Comparison of ENCODE assay signal across 22 cellular contexts in genomic region chr10:76242956-76243355, GRCh38.
"Had no signal": no experiment of that assay in that cellular context is flagged by ENCODE, and none has a peak within 500 bp of the region (broad histone marks: within the 10 kb centered on the region; RNA-seq: fewer than 3 reads in every experiment).

No MANE protein-coding gene starts in this region.

- H3K4me3 Mint-ChIP-seq: activated B cell treated with CpG ODN at 0.5 μM for 24 hours; activated CD8-positive, alpha-beta T cell treated with anti-CD3 and anti-CD28 coated beads for 36 hours; activated naive CD4-positive, alpha-beta T cell treated with anti-CD3 and anti-CD28 coated beads for 36 hours; activated naive CD8-positive, alpha-beta T cell treated with anti-CD3 and anti-CD28 coated beads, Interleukin-2, amount 50 U/mL, for 24 hours; brain; effector memory CD8-positive, alpha-beta T cell; nephron; stimulated activated memory B cell treated with anti-CD40 and anti-IgM and Interleukin-4, amounts not matched to agents 10 μg/mL and 1 μg/mL and 100 μg/mL, for 72 hours had no signal

- H3K36me3 Mint-ChIP-seq: brain; stimulated activated memory B cell treated with anti-CD40 and anti-IgM and Interleukin-4, amounts not matched to agents 10 μg/mL and 1 μg/mL and 100 μg/mL, for 72 hours had no signal

- H3K27ac ChIP-seq: hepatocyte, lower lobe of right lung, sigmoid colon, tibial nerve, uterus had no signal

- H3K4me1 ChIP-seq: lower lobe of right lung, spleen, tibial nerve, uterus had no signal

- H3K27me3 ChIP-seq: hepatocyte, sigmoid colon, spleen, tibial nerve, uterus had no signal

- DNase-seq: activated B cell treated with CpG ODN at 0.5 μM for 24 hours; activated CD4-positive, alpha-beta T cell treated with anti-CD3 and anti-CD28 coated beads for 48 hours; activated CD8-positive, alpha-beta T cell treated with anti-CD3 and anti-CD28 coated beads for 36 hours; activated naive CD4-positive, alpha-beta T cell treated with anti-CD3 and anti-CD28 coated beads for 36 hours; activated naive CD8-positive, alpha-beta T cell treated with anti-CD3 and anti-CD28 coated beads, Interleukin-2, amount 50 U/mL, for 24 hours; activated T-cell treated with anti-CD3 and anti-CD28 coated beads, Interleukin-2, amount 50 U/mL, for 1 hour; anterior cingulate cortex; effector memory CD8-positive, alpha-beta T cell; lower lobe of right lung; midbrain; occipital lobe; posterior cingulate gyrus; sigmoid colon; spleen; stimulated activated CD4-positive, alpha-beta T cell treated with anti-CD3 and anti-CD28 coated beads, Interleukin-4, amount 100 ng/mL, for 4 hours; uterus had no signal

- H3K27me3 Mint-ChIP-seq: activated B cell treated with CpG ODN at 0.5 μM for 24 hours; activated CD8-positive, alpha-beta T cell treated with anti-CD3 and anti-CD28 coated beads for 36 hours; activated naive CD8-positive, alpha-beta T cell treated with anti-CD3 and anti-CD28 coated beads, Interleukin-2, amount 50 U/mL, for 24 hours; effector memory CD8-positive, alpha-beta T cell; stimulated activated memory B cell treated with anti-CD40 and anti-IgM and Interleukin-4, amounts not matched to agents 10 μg/mL and 1 μg/mL and 100 μg/mL, for 72 hours had no signal

- H3K4me1 Mint-ChIP-seq: activated B cell treated with CpG ODN at 0.5 μM for 24 hours; activated naive CD8-positive, alpha-beta T cell treated with anti-CD3 and anti-CD28 coated beads, Interleukin-2, amount 50 U/mL, for 24 hours; brain; stimulated activated memory B cell treated with anti-CD40 and anti-IgM and Interleukin-4, amounts not matched to agents 10 μg/mL and 1 μg/mL and 100 μg/mL, for 72 hours had no signal

- H3K9me3 Mint-ChIP-seq: activated B cell treated with CpG ODN at 0.5 μM for 24 hours; activated naive CD4-positive, alpha-beta T cell treated with anti-CD3 and anti-CD28 coated beads for 36 hours; activated naive CD8-positive, alpha-beta T cell treated with anti-CD3 and anti-CD28 coated beads, Interleukin-2, amount 50 U/mL, for 24 hours; activated T-helper 2 cell treated with anti-CD3 and anti-CD28 coated beads, Interferon-gamma antibody, Interleukin-2, Interleukin-4, amounts not matched to agents 10 μg/mL and 5 μg/mL and 100 μg/mL, durations not matched to agents 14 hours and 24 hours and 36 hours had no signal

- H3K27ac Mint-ChIP-seq: activated B cell treated with CpG ODN at 0.5 μM for 24 hours; activated CD8-positive, alpha-beta T cell treated with anti-CD3 and anti-CD28 coated beads for 36 hours; activated naive CD4-positive, alpha-beta T cell treated with anti-CD3 and anti-CD28 coated beads for 36 hours; activated naive CD8-positive, alpha-beta T cell treated with anti-CD3 and anti-CD28 coated beads, Interleukin-2, amount 50 U/mL, for 24 hours; activated T-helper 2 cell treated with anti-CD3 and anti-CD28 coated beads, Interferon-gamma antibody, Interleukin-2, Interleukin-4, amounts not matched to agents 10 μg/mL and 5 μg/mL and 100 μg/mL, durations not matched to agents 14 hours and 24 hours and 36 hours; brain; effector memory CD8-positive, alpha-beta T cell; nephron; stimulated activated memory B cell treated with anti-CD40 and anti-IgM and Interleukin-4, amounts not matched to agents 10 μg/mL and 1 μg/mL and 100 μg/mL, for 72 hours had no signal

- H3K9me3 ChIP-seq: lower lobe of right lung, sigmoid colon, spleen, tibial nerve, uterus had no signal

- H3K36me3 ChIP-seq: lower lobe of right lung, sigmoid colon, spleen, tibial nerve, uterus had no signal

- H3K4me3 ChIP-seq: hepatocyte, lower lobe of right lung, sigmoid colon, spleen, tibial nerve, uterus had no signal
